8 cellular contexts compared by ENCODE assay signal in the genomic region with DNA sequence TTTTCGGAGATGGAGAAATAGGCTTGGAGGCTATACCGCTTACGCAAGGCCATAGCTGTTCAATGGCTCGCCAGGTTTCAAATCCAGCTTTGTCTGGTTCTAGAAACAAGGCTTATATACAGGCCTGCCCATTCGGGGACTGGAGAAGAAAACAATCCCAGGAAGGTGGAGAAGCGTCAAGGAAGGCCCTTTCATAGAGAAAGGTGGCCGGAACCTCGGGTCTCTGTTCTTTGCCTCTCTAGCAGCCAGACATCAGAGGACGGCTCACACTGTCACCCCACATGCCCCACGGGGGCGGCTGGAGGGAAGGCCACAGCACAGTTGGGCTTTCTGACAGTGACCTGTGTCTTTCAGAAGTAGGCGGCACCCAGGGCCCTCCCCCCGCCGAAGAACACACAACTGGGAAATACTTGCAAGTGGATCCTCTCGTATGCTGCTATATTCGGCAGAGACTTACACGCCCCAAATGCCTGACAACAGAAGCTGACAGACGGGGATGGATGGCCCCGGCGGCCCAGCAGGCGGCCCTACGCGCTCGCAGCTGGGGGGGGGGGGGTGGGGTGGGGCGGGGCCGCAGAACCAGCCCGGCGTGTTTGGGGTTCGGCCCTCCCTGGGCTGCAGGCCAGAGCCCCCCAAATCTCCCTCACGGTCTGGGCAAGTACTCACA. TPM values are rescaled to one million over a fixed set of nuclear protein-coding genes. Genes with fewer than 3 reads are reported as not detected.
A peak's percentile ranks its signal among the peaks of the same experiment; 100 is the strongest.
DNase-seq lines count a peak whose midpoint lies in the region; ATAC-seq and TF ChIP-seq lines count a peak whose summit lies in the region.

No MANE protein-coding gene starts in this region.

- ATAC-seq in HG03097 (IDR thresholded peaks at IDR 0.05; ENCODE audit: low FRiP score, unreplicated experiment), result no peak

- peak overlapping the region; percentile 89 for H3K27ac Mint-ChIP-seq in activated CD4-positive, alpha-beta memory T cell treated with anti-CD3 and anti-CD28 coated beads for 36 hours

- H3K27ac ChIP-seq in BLaER1, result peak overlapping the region; percentile 100
- peak overlapping the region; percentile 100 for H3K27ac ChIP-seq in HEK293 (ENCODE audit: extremely low read depth, low read depth, low read length)

- H3K4me3 ChIP-seq in BLaER1 (peak overlapping the region; percentile 96), HEK293 (ENCODE audit: low read depth, low read length) (peak overlapping the region; percentile 71)

- H3K4me1 Mint-ChIP-seq in activated CD4-positive, alpha-beta memory T cell treated with anti-CD3 and anti-CD28 coated beads for 36 hours (ENCODE audit: low read depth), result peaks cover 33% of the 10 kb centered on the region

- CTCF ChIA-PET in HEK293 (lab: Yijun Ruan, JAX), result interaction anchor here (0.5 to 9.8 kb wide), 6 partner anchors 10 to 105 kb away, joined by 3 to 393 read pairs (median 180); a partner anchor contains a TSS
- CTCF ChIA-PET in activated CD4-positive, alpha-beta memory T cell treated with anti-CD3 and anti-CD28 coated beads for 36 hours (lab: Charles Lee), result interaction anchor here (2.3 to 18.5 kb wide), 2 partner anchors 10 to 89 kb away, joined by 10 to 856 read pairs; a partner anchor contains a TSS

- no peaks in the 10 kb centered on the region for H3K9me3 ChIP-seq in BLaER1
- no peaks in the 10 kb centered on the region for H3K9me3 ChIP-seq in HEK293 (ENCODE audit: control insufficient read depth, insufficient read depth, low read depth, low read length)

- peaks cover 50% of the 10 kb centered on the region for H4K20me1 ChIP-seq in BLaER1

- POLR2A ChIA-PET in HEK293 (lab: Yijun Ruan, JAX), result interaction anchor here (1.1 to 8.9 kb wide), 3 partner anchors 10 to 89 kb away, joined by 3 to 165 read pairs (median 12); a partner anchor contains a TSS
- POLR2A ChIA-PET in activated CD4-positive, alpha-beta memory T cell treated with anti-CD3 and anti-CD28 coated beads for 36 hours (lab: Charles Lee), result interaction anchor here (1.2 to 7.7 kb wide), 4 partner anchors 10 to 94 kb away, joined by 3 to 86 read pairs (median 4); no protein-coding TSS in a partner anchor

- H3K36me3 ChIP-seq in BLaER1 (peaks cover 30% of the 10 kb centered on the region), HEK293 (ENCODE audit: control insufficient read depth in 2 of 2, insufficient read depth in 1 of 2, low read length in 2 of 2) (peaks cover 0 to 26% of the 10 kb centered on the region in 2 experiments; a peak in 1 of 3 replicates)

- peak overlapping the region; percentile 83 for H3K4me3 Mint-ChIP-seq in activated CD4-positive, alpha-beta memory T cell treated with anti-CD3 and anti-CD28 coated beads for 36 hours

- H3K9ac ChIP-seq in BLaER1, result peak overlapping the region; percentile 100

- no peaks in the 10 kb centered on the region for H3K9me3 Mint-ChIP-seq in activated CD4-positive, alpha-beta memory T cell treated with anti-CD3 and anti-CD28 coated beads for 36 hours

- H3K4me1 ChIP-seq in BLaER1, result peaks cover 51% of the 10 kb centered on the region
- H3K4me1 ChIP-seq in HEK293 (ENCODE audit: control insufficient read depth, insufficient read depth, low read length), result peaks cover 20% of the 10 kb centered on the region

- no peak for TF ChIP-seq CTCF in HEK293 (tag by site-specific recombination; IDR thresholded peaks at IDR 0.05)

- H3K4me2 ChIP-seq in BLaER1, result peak overlapping the region; percentile 93

- intact Hi-C loops in activated CD4-positive, alpha-beta memory T cell treated with anti-CD3 and anti-CD28 coated beads for 36 hours (cut with micrococcal nuclease), result loop anchor here (10.0 kb wide), 1 partner anchor 425 kb away; a partner anchor contains a TSS

- DNase-seq in NCI-H510A treated with DMSO at 0.1 percent for 48 hours (lab: John Stamatoyannopoulos, UW), result peak; percentile 88
- peak; percentile 74 for DNase-seq in activated CD4-positive, alpha-beta memory T cell treated with anti-CD3 and anti-CD28 coated beads for 36 hours
- DNase-seq in epidermal melanocyte (ENCODE audit: insufficient read length, low spot score), result peak; percentile 77
- DNase-seq in mesenteric fat pad (ENCODE audit: low spot score), result peak; percentile 91
- DNase-seq in superior temporal gyrus (ENCODE audit: extremely low spot score), result peak; percentile 64

- no peaks in the 10 kb centered on the region for H3K27me3 ChIP-seq in BLaER1

- H3K36me3 Mint-ChIP-seq in activated CD4-positive, alpha-beta memory T cell treated with anti-CD3 and anti-CD28 coated beads for 36 hours, result peaks cover 30% of the 10 kb centered on the region

- H3K27me3 Mint-ChIP-seq in activated CD4-positive, alpha-beta memory T cell treated with anti-CD3 and anti-CD28 coated beads for 36 hours, result no peaks in the 10 kb centered on the region

TF ChIP-seq in HEK293, 187 proteins besides CTCF, POLR2A, EP300 and RAD21:
- TF ChIP-seq OSR2 (tag by site-specific recombination; IDR thresholded peaks at IDR 0.05), result peak; percentile 49
- TF ChIP-seq, protein P1, sequence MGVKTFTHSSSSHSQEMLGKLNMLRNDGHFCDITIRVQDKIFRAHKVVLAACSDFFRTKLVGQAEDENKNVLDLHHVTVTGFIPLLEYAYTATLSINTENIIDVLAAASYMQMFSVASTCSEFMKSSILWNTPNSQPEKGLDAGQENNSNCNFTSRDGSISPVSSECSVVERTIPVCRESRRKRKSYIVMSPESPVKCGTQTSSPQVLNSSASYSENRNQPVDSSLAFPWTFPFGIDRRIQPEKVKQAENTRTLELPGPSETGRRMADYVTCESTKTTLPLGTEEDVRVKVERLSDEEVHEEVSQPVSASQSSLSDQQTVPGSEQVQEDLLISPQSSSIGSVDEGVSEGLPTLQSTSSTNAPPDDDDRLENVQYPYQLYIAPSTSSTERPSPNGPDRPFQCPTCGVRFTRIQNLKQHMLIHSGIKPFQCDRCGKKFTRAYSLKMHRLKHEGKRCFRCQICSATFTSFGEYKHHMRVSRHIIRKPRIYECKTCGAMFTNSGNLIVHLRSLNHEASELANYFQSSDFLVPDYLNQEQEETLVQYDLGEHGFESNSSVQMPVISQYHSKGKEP (tag by site-specific recombination; IDR thresholded peaks at IDR 0.05), result peak; percentile 34; the same call in 1 of the 2 replicates
- peak; percentile 55 for TF ChIP-seq KLF9 (tag by site-specific recombination; IDR thresholded peaks at IDR 0.05; ENCODE audit: low read depth)
- no peak for TF ChIP-seq ZNF155 (tag by site-specific recombination; IDR thresholded peaks at IDR 0.05)
- TF ChIP-seq ZNF561 (tag by site-specific recombination; IDR thresholded peaks at IDR 0.05; ENCODE audit: borderline replicate concordance), result no peak; the same call in 1 of the 2 replicates
- TF ChIP-seq, protein P2, sequence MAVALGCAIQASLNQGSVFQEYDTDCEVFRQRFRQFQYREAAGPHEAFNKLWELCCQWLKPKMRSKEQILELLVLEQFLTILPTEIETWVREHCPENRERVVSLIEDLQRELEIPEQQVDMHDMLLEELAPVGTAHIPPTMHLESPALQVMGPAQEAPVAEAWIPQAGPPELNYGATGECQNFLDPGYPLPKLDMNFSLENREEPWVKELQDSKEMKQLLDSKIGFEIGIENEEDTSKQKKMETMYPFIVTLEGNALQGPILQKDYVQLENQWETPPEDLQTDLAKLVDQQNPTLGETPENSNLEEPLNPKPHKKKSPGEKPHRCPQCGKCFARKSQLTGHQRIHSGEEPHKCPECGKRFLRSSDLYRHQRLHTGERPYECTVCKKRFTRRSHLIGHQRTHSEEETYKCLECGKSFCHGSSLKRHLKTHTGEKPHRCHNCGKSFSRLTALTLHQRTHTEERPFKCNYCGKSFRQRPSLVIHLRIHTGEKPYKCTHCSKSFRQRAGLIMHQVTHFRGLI (tag by site-specific recombination; IDR thresholded peaks at IDR 0.05), result peak; percentile 91
- TF ChIP-seq, protein P3, sequence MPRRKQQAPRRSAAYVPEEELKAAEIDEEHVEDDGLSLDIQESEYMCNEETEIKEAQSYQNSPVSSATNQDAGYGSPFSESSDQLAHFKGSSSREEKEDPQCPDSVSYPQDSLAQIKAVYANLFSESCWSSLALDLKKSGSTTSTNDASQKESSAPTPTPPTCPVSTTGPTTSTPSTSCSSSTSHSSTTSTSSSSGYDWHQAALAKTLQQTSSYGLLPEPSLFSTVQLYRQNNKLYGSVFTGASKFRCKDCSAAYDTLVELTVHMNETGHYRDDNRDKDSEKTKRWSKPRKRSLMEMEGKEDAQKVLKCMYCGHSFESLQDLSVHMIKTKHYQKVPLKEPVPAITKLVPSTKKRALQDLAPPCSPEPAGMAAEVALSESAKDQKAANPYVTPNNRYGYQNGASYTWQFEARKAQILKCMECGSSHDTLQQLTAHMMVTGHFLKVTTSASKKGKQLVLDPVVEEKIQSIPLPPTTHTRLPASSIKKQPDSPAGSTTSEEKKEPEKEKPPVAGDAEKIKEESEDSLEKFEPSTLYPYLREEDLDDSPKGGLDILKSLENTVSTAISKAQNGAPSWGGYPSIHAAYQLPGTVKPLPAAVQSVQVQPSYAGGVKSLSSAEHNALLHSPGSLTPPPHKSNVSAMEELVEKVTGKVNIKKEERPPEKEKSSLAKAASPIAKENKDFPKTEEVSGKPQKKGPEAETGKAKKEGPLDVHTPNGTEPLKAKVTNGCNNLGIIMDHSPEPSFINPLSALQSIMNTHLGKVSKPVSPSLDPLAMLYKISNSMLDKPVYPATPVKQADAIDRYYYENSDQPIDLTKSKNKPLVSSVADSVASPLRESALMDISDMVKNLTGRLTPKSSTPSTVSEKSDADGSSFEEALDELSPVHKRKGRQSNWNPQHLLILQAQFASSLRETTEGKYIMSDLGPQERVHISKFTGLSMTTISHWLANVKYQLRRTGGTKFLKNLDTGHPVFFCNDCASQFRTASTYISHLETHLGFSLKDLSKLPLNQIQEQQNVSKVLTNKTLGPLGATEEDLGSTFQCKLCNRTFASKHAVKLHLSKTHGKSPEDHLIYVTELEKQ (tag by site-specific recombination; IDR thresholded peaks at IDR 0.05; ENCODE audit: borderline replicate concordance), result peak; percentile 30; the same call in 1 of the 2 replicates
- TF ChIP-seq ZNF214 (tag by site-specific recombination; IDR thresholded peaks at IDR 0.05; ENCODE audit: borderline replicate concordance), result no peak
- TF ChIP-seq ZNF335 (tag by site-specific recombination; conservative IDR thresholded peaks at IDR 0.05), result peak; percentile 70
- peak; percentile 15; the same call in 1 of the 2 replicates for TF ChIP-seq ZNF341 (tag by site-specific recombination; IDR thresholded peaks at IDR 0.05; ENCODE audit: low read depth)

RNA-seq across cellular contexts. Expression of a gene that starts 4.5 kb away (rescaled TPM):
- 10 to 100 TPM; 14.1 to 15.2 TPM for total RNA-seq in activated CD4-positive, alpha-beta memory T cell treated with anti-CD3 and anti-CD28 coated beads for 36 hours
- total RNA-seq in mesenteric fat pad, result 20.7 TPM

RNA-seq across cellular contexts. Expression of a gene that starts 5.8 kb away (rescaled TPM):
- 100 to 1,000 TPM; 136 to 141 TPM for total RNA-seq in activated CD4-positive, alpha-beta memory T cell treated with anti-CD3 and anti-CD28 coated beads for 36 hours
- total RNA-seq in mesenteric fat pad, result 6.1 TPM

RNA-seq across cellular contexts. Expression of a gene that starts 59.4 kb away (rescaled TPM):
- not detected for total RNA-seq in activated CD4-positive, alpha-beta memory T cell treated with anti-CD3 and anti-CD28 coated beads for 36 hours
- 2.2 TPM for total RNA-seq in mesenteric fat pad

Comparison
In these comparisons a context has a peak if more than half of its experiments do, and no peak if none do; other contexts are left out.
1. RNA of a gene that starts 5.8 kb away (total RNA-seq): 136 to 141 TPM in activated CD4-positive, alpha-beta memory T cell treated with anti-CD3 and anti-CD28 coated beads for 36 hours; 6.1 TPM in mesenteric fat pad (single experiment); every median in the first group is over 10 times any median in the second.
2. Peak in every context shown above with its lines, with median percentiles within 50 percentile points of each other: DNase-seq.